33 cellular contexts compared by ENCODE assay signal in genomic region chr12:103588680-103589079, GRCh38. TPM values are rescaled to one million over a fixed set of nuclear protein-coding genes. Genes with fewer than 3 reads are reported as not detected.
"Had no signal": no experiment of that assay in that cellular context is flagged by ENCODE, and none has a peak within 500 bp of the region (broad histone marks: within the 10 kb centered on the region; RNA-seq: fewer than 3 reads in every experiment).

No MANE protein-coding gene starts in this region.

- FAIRE-seq: small intestine had no signal

- H3K27me3 ChIP-seq: neural progenitor cell, ovary, right lobe of liver, sigmoid colon, suprapubic skin, testis, tibial artery, transverse colon, uterus had no signal

- H3K9me3 ChIP-seq: ovary, psoas muscle, right lobe of liver, sigmoid colon, suprapubic skin, testis, tibial artery, transverse colon, upper lobe of right lung, uterus had no signal

- H3K79me2 ChIP-seq: parathyroid adenoma had no signal

- H3K9me3 Mint-ChIP-seq: natural killer cell, nephron, neural progenitor cell, type B pancreatic cell had no signal

- H3K4me3 ChIP-seq: neural progenitor cell, ovary, psoas muscle, sigmoid colon, suprapubic skin, testis, tibial artery, transverse colon, upper lobe of right lung, uterus had no signal

- H3K4me2 ChIP-seq: neural progenitor cell had no signal

- H2AFZ ChIP-seq: neural progenitor cell, parathyroid adenoma had no signal

- H3K36me3 Mint-ChIP-seq: natural killer cell; neural progenitor cell; stimulated activated memory B cell treated with anti-CD40 and anti-IgM and Interleukin-4, amounts not matched to agents 10 μg/mL and 1 μg/mL and 100 μg/mL, for 72 hours; type B pancreatic cell had no signal

- DNase-seq: natural killer cell; occipital lobe; ovary; posterior cingulate gyrus; psoas muscle; right cardiac atrium; right lobe of liver; sigmoid colon; small intestine; stimulated activated CD4-positive, alpha-beta T cell treated with anti-CD3 and anti-CD28 coated beads, Interleukin-12 subunit alpha, Interleukin-12 subunit beta, amount 100 ng/mL, for 4 hours; stimulated activated CD4-positive, alpha-beta T cell treated with anti-CD3 and anti-CD28 coated beads, Interleukin-1b, Interleukin-23, amount 100 ng/mL, for 48 hours; stimulated activated CD4-positive, alpha-beta T cell treated with anti-CD3 and anti-CD28 coated beads, Interleukin-4, amount 100 ng/mL, for 1 hour; stimulated activated CD4-positive, alpha-beta T cell treated with anti-CD3 and anti-CD28 coated beads, Interleukin-4, amount 100 ng/mL, for 4 hours; stimulated activated CD8-positive, alpha-beta memory T cell treated with anti-CD3 and anti-CD28 coated beads, Interleukin-4, amount 100 ng/mL, for 48 hours; stimulated activated naive CD4-positive, alpha-beta T cell; stimulated activated naive CD8-positive, alpha-beta T cell treated with anti-CD3 and anti-CD28 coated beads, Interleukin-15, amount 100 ng/mL, for 72 hours; stimulated activated naive CD8-positive, alpha-beta T cell treated with anti-CD3 and anti-CD28 coated beads, Interleukin-15, Interleukin-2, amounts not matched to agents 100 U/mL and 50 U/mL, for 24 hours; substantia nigra; testis; tibial artery; transverse colon; upper lobe of right lung; uterus had no signal

- H3K36me3 ChIP-seq: neural progenitor cell, ovary, right lobe of liver, sigmoid colon, suprapubic skin, tibial artery, transverse colon, upper lobe of right lung, uterus had no signal

- H3K27ac Mint-ChIP-seq: natural killer cell; nephron; neural progenitor cell; progenitor cell of endocrine pancreas; stimulated activated memory B cell treated with anti-CD40 and anti-IgM and Interleukin-4, amounts not matched to agents 10 μg/mL and 1 μg/mL and 100 μg/mL, for 72 hours; stimulated activated naive CD8-positive, alpha-beta T cell treated with anti-CD3 and anti-CD28 coated beads, Interleukin-15, amount 100 ng/mL, for 72 hours; type B pancreatic cell had no signal

- H3K4me1 Mint-ChIP-seq: natural killer cell; neural progenitor cell; stimulated activated memory B cell treated with anti-CD40 and anti-IgM and Interleukin-4, amounts not matched to agents 10 μg/mL and 1 μg/mL and 100 μg/mL, for 72 hours; stimulated activated naive CD8-positive, alpha-beta T cell treated with anti-CD3 and anti-CD28 coated beads, Interleukin-15, amount 100 ng/mL, for 72 hours had no signal

- H3K4me3 Mint-ChIP-seq: natural killer cell; nephron; neural progenitor cell; stimulated activated memory B cell treated with anti-CD40 and anti-IgM and Interleukin-4, amounts not matched to agents 10 μg/mL and 1 μg/mL and 100 μg/mL, for 72 hours; stimulated activated naive CD8-positive, alpha-beta T cell treated with anti-CD3 and anti-CD28 coated beads, Interleukin-15, amount 100 ng/mL, for 72 hours; type B pancreatic cell had no signal

- ATAC-seq: natural killer cell; psoas muscle; right cardiac atrium; stimulated activated memory B cell treated with anti-CD40 and anti-IgM and Interleukin-4, amounts not matched to agents 10 μg/mL and 1 μg/mL and 100 μg/mL, for 72 hours; stimulated activated naive CD8-positive, alpha-beta T cell treated with anti-CD3 and anti-CD28 coated beads, Interleukin-15, amount 100 ng/mL, for 72 hours; stimulated activated naive CD8-positive, alpha-beta T cell treated with anti-CD3 and anti-CD28 coated beads, Interleukin-15, Interleukin-2, amounts not matched to agents 100 U/mL and 50 U/mL, for 24 hours; upper lobe of right lung had no signal

- H3K9ac ChIP-seq: neural progenitor cell, parathyroid adenoma had no signal

- H3K4me1 ChIP-seq: neural progenitor cell, parathyroid adenoma, psoas muscle, right lobe of liver, sigmoid colon, suprapubic skin, testis, tibial artery, transverse colon, upper lobe of right lung, uterus had no signal

- H3K27ac ChIP-seq: neural progenitor cell, ovary, parathyroid adenoma, psoas muscle, sigmoid colon, suprapubic skin, testis, tibial artery, transverse colon, upper lobe of right lung, uterus had no signal

RNA-seq across cellular contexts. Expression of gene STAB2, which starts 1.6 kb away (rescaled TPM):
- total RNA-seq: natural killer cell, occipital lobe, osteoblast, progenitor cell of endocrine pancreas, renal cortical epithelial cell had no signal
- polyA plus RNA-seq: neural cell had no signal
